ENCODE assay signal across 1 cellular context in genomic region chr10:101030492-101031127, GRCh38.
TF ChIP-seq lines count a peak whose summit lies in the region.

No MANE protein-coding gene starts in this region.

TF ChIP-seq in liver, 16 proteins besides CTCF, POLR2A, EP300 and RAD21 (continued from another document):
- TF ChIP-seq, protein P1, sequence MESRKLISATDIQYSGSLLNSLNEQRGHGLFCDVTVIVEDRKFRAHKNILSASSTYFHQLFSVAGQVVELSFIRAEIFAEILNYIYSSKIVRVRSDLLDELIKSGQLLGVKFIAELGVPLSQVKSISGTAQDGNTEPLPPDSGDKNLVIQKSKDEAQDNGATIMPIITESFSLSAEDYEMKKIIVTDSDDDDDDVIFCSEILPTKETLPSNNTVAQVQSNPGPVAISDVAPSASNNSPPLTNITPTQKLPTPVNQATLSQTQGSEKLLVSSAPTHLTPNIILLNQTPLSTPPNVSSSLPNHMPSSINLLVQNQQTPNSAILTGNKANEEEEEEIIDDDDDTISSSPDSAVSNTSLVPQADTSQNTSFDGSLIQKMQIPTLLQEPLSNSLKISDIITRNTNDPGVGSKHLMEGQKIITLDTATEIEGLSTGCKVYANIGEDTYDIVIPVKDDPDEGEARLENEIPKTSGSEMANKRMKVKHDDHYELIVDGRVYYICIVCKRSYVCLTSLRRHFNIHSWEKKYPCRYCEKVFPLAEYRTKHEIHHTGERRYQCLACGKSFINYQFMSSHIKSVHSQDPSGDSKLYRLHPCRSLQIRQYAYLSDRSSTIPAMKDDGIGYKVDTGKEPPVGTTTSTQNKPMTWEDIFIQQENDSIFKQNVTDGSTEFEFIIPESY (IDR thresholded peaks at IDR 0.05): no peak
- TF ChIP-seq FOXA1 (IDR thresholded peaks at IDR 0.05): no peak
